Comparison of ENCODE assay signal across 14 cellular contexts in the genomic region with DNA sequence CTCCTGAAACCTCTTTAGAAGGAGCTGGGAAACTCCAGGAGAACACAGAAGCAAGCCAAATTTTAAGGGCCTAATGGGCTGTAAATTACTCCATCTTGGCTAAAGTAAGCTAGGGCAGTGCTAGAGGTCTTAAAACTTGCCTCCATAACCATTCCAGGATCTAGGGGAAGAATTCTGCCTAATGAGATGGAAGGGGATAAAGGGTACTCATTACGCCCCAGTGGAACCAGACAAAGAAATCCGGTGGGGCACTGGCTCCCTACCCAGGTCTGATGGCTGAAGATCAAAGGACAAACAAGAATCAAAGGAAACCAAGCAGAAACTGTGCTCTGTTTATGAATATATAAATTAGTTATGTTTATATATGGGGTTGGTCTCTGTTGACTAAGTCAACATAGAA. TPM values are rescaled to one million over a fixed set of nuclear protein-coding genes. Genes with fewer than 3 reads are reported as not detected.
A peak's percentile ranks its signal among the peaks of the same experiment; 100 is the strongest.
DNase-seq lines count a peak whose midpoint lies in the region; ATAC-seq and TF ChIP-seq lines count a peak whose summit lies in the region.
"Had no signal": no experiment of that assay in that cellular context is flagged by ENCODE, and none has a peak within 500 bp of the region (broad histone marks: within the 10 kb centered on the region; RNA-seq: fewer than 3 reads in every experiment).

No MANE protein-coding gene starts in this region.

- intact Hi-C loops in PC-3 (cut with micrococcal nuclease), result no loop called here

- TF ChIP-seq EP300 in Ishikawa (IDR thresholded peaks at IDR 0.05; ENCODE audit: borderline replicate concordance), result peak; percentile 97

- no CpG with 5 or more reads among the region's 2 CpGs for WGBS in neuronal stem cell (ENCODE audit: extremely low coverage in 2 of 2, insufficient read length in 2 of 2, insufficient replicate concordance in 1 of 2), 2 donors

- H2BK15ac ChIP-seq in neuronal stem cell (ENCODE audit: low read length), result no peak overlapping the region

- H3K4me3 ChIP-seq in PC-3 (ENCODE audit: low read length) (no peak overlapping the region), neuronal stem cell (ENCODE audit: low read length in 2 of 2) (no peak overlapping the region)
- H3K4me3 ChIP-seq: BLaER1 treated with 17β-estradiol and CSF1 and Interleukin-3, amounts not matched to agents 10 nM and 100 nM; GM12878; K562 had no signal

- DNase-seq in DMS79 (lab: John Stamatoyannopoulos, UW) (peak; percentile 67), PC-3 (peak; percentile 31), neuronal stem cell (ENCODE audit: low spot score) (peak; percentile 46), GM19238 (ENCODE audit: insufficient read length, low spot score) (no peak), NCI-H524 (lab: John Stamatoyannopoulos, UW) (no peak)
- DNase-seq: NCI-H1048, NCI-H1930, NCI-H774, SIG-M5 had no signal

- H2BK120ac ChIP-seq in neuronal stem cell (ENCODE audit: low read depth, low read length), result no peak overlapping the region

- H3K23ac ChIP-seq in neuronal stem cell (ENCODE audit: low read depth, low read length, poor library complexity), result no peak overlapping the region

- H2AK5ac ChIP-seq in neuronal stem cell (ENCODE audit: low read depth, low read length), result no peak overlapping the region

- H3K9me3 ChIP-seq in PC-3 (ENCODE audit: low read length) (no peaks in the 10 kb centered on the region), neuronal stem cell (replicated peaks in 1 of 2; ENCODE audit: control insufficient read depth in 2 of 2, insufficient read depth in 1 of 2, low read depth in 1 of 2, low read length in 2 of 2) (no peaks in the 10 kb centered on the region)
- H3K9me3 ChIP-seq: BLaER1 treated with 17β-estradiol and CSF1 and Interleukin-3, amounts not matched to agents 10 nM and 100 nM had no signal

- no peaks in the 10 kb centered on the region; the same call in 1 of the 2 replicates for H4K20me1 ChIP-seq in PC-3 (ENCODE audit: low read length)
- H4K20me1 ChIP-seq: BLaER1 treated with 17β-estradiol and CSF1 and Interleukin-3, amounts not matched to agents 10 nM and 100 nM had no signal

- no peak overlapping the region for H3K18ac ChIP-seq in neuronal stem cell (ENCODE audit: low read length)

- no peaks in the 10 kb centered on the region for H3F3A ChIP-seq in PC-3 (ENCODE audit: low read length, unreplicated experiment)

- H3K79me1 ChIP-seq in neuronal stem cell (ENCODE audit: low read depth, low read length), result no peaks in the 10 kb centered on the region

- H2AFZ ChIP-seq in PC-3 (ENCODE audit: low read length) (no peak overlapping the region), neuronal stem cell (ENCODE audit: low read length) (no peak overlapping the region)

- peaks cover 10% of the 10 kb centered on the region for H3K4me1 ChIP-seq in PC-3 (ENCODE audit: insufficient read depth, low read length)
- H3K4me1 ChIP-seq in neuronal stem cell (ENCODE audit: control insufficient read depth in 2 of 2, insufficient read depth in 1 of 2, low read depth in 1 of 2, low read length in 2 of 2), result peaks cover 0 to 3% of the 10 kb centered on the region in 2 donors

- H4K91ac ChIP-seq in neuronal stem cell (ENCODE audit: low read depth, low read length, poor library complexity), result no peak overlapping the region

- H3K79me2 ChIP-seq in PC-3 (ENCODE audit: low read length), result peaks cover 44% of the 10 kb centered on the region

- no TSS peak for BruUV-seq in PC-3 (replicated peaks; lab: Mats Ljungman, UMichigan)

- ATAC-seq in PC-3 (peak; percentile 89), HG03097 (IDR thresholded peaks at IDR 0.05; ENCODE audit: low FRiP score, unreplicated experiment) (no peak)
- ATAC-seq: GM12878, K562 had no signal

- H3K36me3 ChIP-seq in PC-3 (ENCODE audit: low read depth, low read length) (no peaks in the 10 kb centered on the region), neuronal stem cell (replicated peaks in 1 of 2; ENCODE audit: control insufficient read depth in 2 of 2, insufficient read depth in 2 of 2, low read length in 2 of 2) (no peaks in the 10 kb centered on the region)
- H3K36me3 ChIP-seq: BLaER1 treated with 17β-estradiol and CSF1 and Interleukin-3, amounts not matched to agents 10 nM and 100 nM had no signal

- POLR2A ChIA-PET in PC-3 (lab: Charles Lee; ENCODE audit: unreplicated experiment), result interaction anchor here (0.7 kb wide), 1 partner anchor 58 kb away, joined by 8 read pairs; a partner anchor contains a TSS

- no peak overlapping the region for H3K4ac ChIP-seq in neuronal stem cell (ENCODE audit: low read length)

- H3K14ac ChIP-seq in neuronal stem cell (ENCODE audit: low read length), result no peak overlapping the region

- H3K27ac ChIP-seq in PC-3 (ENCODE audit: low read length), result peak overlapping the region; percentile 14; the same call in 1 of the 2 replicates
- H3K27ac ChIP-seq in neuronal stem cell (replicated peaks; ENCODE audit: low read length), result no peak overlapping the region
- H3K27ac ChIP-seq: BLaER1 treated with 17β-estradiol and CSF1 and Interleukin-3, amounts not matched to agents 10 nM and 100 nM had no signal

- H2BK12ac ChIP-seq in neuronal stem cell (ENCODE audit: low read length), result no peak overlapping the region

- no peaks in the 10 kb centered on the region for H3K9me2 ChIP-seq in PC-3 (replicated peaks; ENCODE audit: low read length)

- no peak for TF ChIP-seq CTCF in PC-3 (conservative IDR thresholded peaks at IDR 0.05; ENCODE audit: low read depth, low read length)

- H3K9ac ChIP-seq in PC-3 (ENCODE audit: low read length) (no peak overlapping the region), neuronal stem cell (ENCODE audit: low read depth, low read length, poor library complexity) (no peak overlapping the region)
- H3K9ac ChIP-seq: BLaER1 treated with 17β-estradiol and CSF1 and Interleukin-3, amounts not matched to agents 10 nM and 100 nM had no signal

- H3K4me2 ChIP-seq in PC-3 (ENCODE audit: low read length) (no peak overlapping the region), neuronal stem cell (ENCODE audit: insufficient read depth, low read length, poor library complexity, severe bottlenecking) (no peak overlapping the region)

- CTCF ChIA-PET in PC-3 (lab: Charles Lee), result interaction anchor here (0.6 to 0.7 kb wide), 2 partner anchors 14 to 44 kb away, joined by 3 read pairs; no protein-coding TSS in a partner anchor

- no peak overlapping the region for H4K8ac ChIP-seq in neuronal stem cell (ENCODE audit: low read depth, low read length)

- TF ChIP-seq RAD21 in Ishikawa (IDR thresholded peaks at IDR 0.05; ENCODE audit: low read depth), result peak; percentile 28; the same call in 1 of the 2 replicates

- H3K27me3 ChIP-seq in PC-3 (ENCODE audit: low read length) (no peaks in the 10 kb centered on the region), neuronal stem cell (ENCODE audit: control insufficient read depth in 3 of 3, insufficient read depth in 3 of 3, low read depth in 1 of 3, low read length in 3 of 3) (no peaks in the 10 kb centered on the region)
- H3K27me3 ChIP-seq: BLaER1 treated with 17β-estradiol and CSF1 and Interleukin-3, amounts not matched to agents 10 nM and 100 nM had no signal

- H2BK5ac ChIP-seq in neuronal stem cell (ENCODE audit: low read length), result no peak overlapping the region

TF ChIP-seq in Ishikawa, 13 proteins besides CTCF, POLR2A, EP300 and RAD21 (continues in another document):
- TF ChIP-seq CREB1 (IDR thresholded peaks at IDR 0.05; ENCODE audit: low read depth) (no peak), NFIC (IDR thresholded peaks at IDR 0.05) (peak; percentile 99), YY1 (IDR thresholded peaks at IDR 0.05; ENCODE audit: low read depth) (peak; percentile 76), EGR1 (IDR thresholded peaks at IDR 0.05) (no peak), TEAD4 (IDR thresholded peaks at IDR 0.05) (peak; percentile 90; the same call in 1 of the 2 replicates), TCF12 (IDR thresholded peaks at IDR 0.05; ENCODE audit: low read depth) (peak; percentile 97), ZBTB7A (IDR thresholded peaks at IDR 0.05; ENCODE audit: low read depth) (no peak), CEBPB (IDR thresholded peaks at IDR 0.05) (peak; percentile 57; the same call in 1 of the 2 replicates), FOXM1 (IDR thresholded peaks at IDR 0.05; ENCODE audit: borderline replicate concordance, low read depth) (peak; percentile 95)
- TF ChIP-seq, protein P1, sequence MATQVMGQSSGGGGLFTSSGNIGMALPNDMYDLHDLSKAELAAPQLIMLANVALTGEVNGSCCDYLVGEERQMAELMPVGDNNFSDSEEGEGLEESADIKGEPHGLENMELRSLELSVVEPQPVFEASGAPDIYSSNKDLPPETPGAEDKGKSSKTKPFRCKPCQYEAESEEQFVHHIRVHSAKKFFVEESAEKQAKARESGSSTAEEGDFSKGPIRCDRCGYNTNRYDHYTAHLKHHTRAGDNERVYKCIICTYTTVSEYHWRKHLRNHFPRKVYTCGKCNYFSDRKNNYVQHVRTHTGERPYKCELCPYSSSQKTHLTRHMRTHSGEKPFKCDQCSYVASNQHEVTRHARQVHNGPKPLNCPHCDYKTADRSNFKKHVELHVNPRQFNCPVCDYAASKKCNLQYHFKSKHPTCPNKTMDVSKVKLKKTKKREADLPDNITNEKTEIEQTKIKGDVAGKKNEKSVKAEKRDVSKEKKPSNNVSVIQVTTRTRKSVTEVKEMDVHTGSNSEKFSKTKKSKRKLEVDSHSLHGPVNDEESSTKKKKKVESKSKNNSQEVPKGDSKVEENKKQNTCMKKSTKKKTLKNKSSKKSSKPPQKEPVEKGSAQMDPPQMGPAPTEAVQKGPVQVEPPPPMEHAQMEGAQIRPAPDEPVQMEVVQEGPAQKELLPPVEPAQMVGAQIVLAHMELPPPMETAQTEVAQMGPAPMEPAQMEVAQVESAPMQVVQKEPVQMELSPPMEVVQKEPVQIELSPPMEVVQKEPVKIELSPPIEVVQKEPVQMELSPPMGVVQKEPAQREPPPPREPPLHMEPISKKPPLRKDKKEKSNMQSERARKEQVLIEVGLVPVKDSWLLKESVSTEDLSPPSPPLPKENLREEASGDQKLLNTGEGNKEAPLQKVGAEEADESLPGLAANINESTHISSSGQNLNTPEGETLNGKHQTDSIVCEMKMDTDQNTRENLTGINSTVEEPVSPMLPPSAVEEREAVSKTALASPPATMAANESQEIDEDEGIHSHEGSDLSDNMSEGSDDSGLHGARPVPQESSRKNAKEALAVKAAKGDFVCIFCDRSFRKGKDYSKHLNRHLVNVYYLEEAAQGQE (IDR thresholded peaks at IDR 0.05; ENCODE audit: low read depth), result no peak
- TF ChIP-seq, protein P2, sequence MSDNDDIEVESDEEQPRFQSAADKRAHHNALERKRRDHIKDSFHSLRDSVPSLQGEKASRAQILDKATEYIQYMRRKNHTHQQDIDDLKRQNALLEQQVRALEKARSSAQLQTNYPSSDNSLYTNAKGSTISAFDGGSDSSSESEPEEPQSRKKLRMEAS (IDR thresholded peaks at IDR 0.05), result no peak; the same call in 1 of the 2 replicates

RNA-seq across cellular contexts. Expression of a gene that starts 57.9 kb away (rescaled TPM):
- total RNA-seq in PC-3 (2014; rRNA removed), result 28.2 and 33.9 TPM in 2 replicates
- polyA plus RNA-seq in neuronal stem cell (2013, experiment 1 of 2), result 2.0 TPM
- 2.0 TPM for polyA plus RNA-seq in neuronal stem cell (2013, experiment 2 of 2)

Comparison
In these comparisons a context has a peak if more than half of its experiments do, and no peak if none do; other contexts are left out.
1. DNase-seq: peak in DMS79 (single experiment), PC-3 (single experiment) and neuronal stem cell (single experiment); none in GM19238 (single experiment) and NCI-H524 (0 of 2).